26 cellular contexts compared by ENCODE assay signal in genomic region chr7:138525757-138526156, GRCh38.
"Had no signal": no experiment of that assay in that cellular context is flagged by ENCODE, and none has a peak within 500 bp of the region (broad histone marks: within the 10 kb centered on the region; RNA-seq: fewer than 3 reads in every experiment).

No MANE protein-coding gene starts in this region.

- DNase-seq: hypothalamus; immature natural killer cell; kidney; left colon; left lung; midbrain; mucosa of descending colon; naive thymus-derived CD4-positive, alpha-beta T cell; ovary; stimulated activated CD4-positive, alpha-beta T cell treated with anti-CD3 and anti-CD28 coated beads, Interleukin-12 subunit alpha, Interleukin-12 subunit beta, amount 100 ng/mL, for 4 hours; stimulated activated CD4-positive, alpha-beta T cell treated with anti-CD3 and anti-CD28 coated beads, Interleukin-15, amount 100 ng/mL, for 24 hours; stimulated activated CD4-positive, alpha-beta T cell treated with anti-CD3 and anti-CD28 coated beads, Interleukin-2, amount 100 ng/mL, for 24 hours; stimulated activated CD4-positive, alpha-beta T cell treated with anti-CD3 and anti-CD28 coated beads, Interleukin-4, amount 100 ng/mL, for 1 hour; stimulated activated naive B cell treated with anti-CD40 and anti-IgM and Interleukin-4, amounts not matched to agents 10 μg/mL and 1 μg/mL and 100 μg/mL, for 72 hours; stimulated activated naive CD8-positive, alpha-beta T cell treated with anti-CD3 and anti-CD28 coated beads, Interleukin-15, Interleukin-2, amounts not matched to agents 100 U/mL and 50 U/mL, for 24 hours; stomach; testis; thyroid gland; transverse colon; upper lobe of left lung had no signal

- H3K27ac Mint-ChIP-seq: immature natural killer cell; memory B cell; naive thymus-derived CD4-positive, alpha-beta T cell; natural killer cell treated with Interleukin-12 subunit alpha and Interleukin-12 subunit beta and Interleukin-15 and Interleukin-18, amount 100 ng/mL, for 72 hours; progenitor cell of endocrine pancreas; stimulated activated naive B cell treated with anti-CD40 and anti-IgM and Interleukin-4, amounts not matched to agents 10 μg/mL and 1 μg/mL and 100 μg/mL, for 72 hours had no signal

- H3K27ac ChIP-seq: left lung, ovary, right atrium auricular region, skin epidermis, stomach, thyroid gland, transverse colon, upper lobe of left lung, vagina had no signal

- H3K4me3 ChIP-seq: left lung, mucosa of descending colon, ovary, right atrium auricular region, skin epidermis, stomach, testis, thyroid gland, transverse colon, upper lobe of left lung, vagina had no signal

- H3K4me1 ChIP-seq: left lung, right atrium auricular region, stomach, thyroid gland, transverse colon, upper lobe of left lung, vagina had no signal

- H3K36me3 ChIP-seq: ovary, thyroid gland had no signal

- H3K27me3 Mint-ChIP-seq: memory B cell; naive thymus-derived CD4-positive, alpha-beta T cell; natural killer cell treated with Interleukin-12 subunit alpha and Interleukin-12 subunit beta and Interleukin-15 and Interleukin-18, amount 100 ng/mL, for 72 hours; progenitor cell of endocrine pancreas; stimulated activated naive B cell treated with anti-CD40 and anti-IgM and Interleukin-4, amounts not matched to agents 10 μg/mL and 1 μg/mL and 100 μg/mL, for 72 hours had no signal

- H3K27me3 ChIP-seq: left lung, ovary, right atrium auricular region, stomach, testis, thyroid gland, transverse colon, upper lobe of left lung, vagina had no signal

- H3K4me3 Mint-ChIP-seq: immature natural killer cell; memory B cell; natural killer cell treated with Interleukin-12 subunit alpha and Interleukin-12 subunit beta and Interleukin-15 and Interleukin-18, amount 100 ng/mL, for 72 hours; stimulated activated naive B cell treated with anti-CD40 and anti-IgM and Interleukin-4, amounts not matched to agents 10 μg/mL and 1 μg/mL and 100 μg/mL, for 72 hours had no signal

- H3K4me1 Mint-ChIP-seq: immature natural killer cell; memory B cell; naive thymus-derived CD4-positive, alpha-beta T cell; stimulated activated naive B cell treated with anti-CD40 and anti-IgM and Interleukin-4, amounts not matched to agents 10 μg/mL and 1 μg/mL and 100 μg/mL, for 72 hours had no signal

- H3K9me3 ChIP-seq: testis, thyroid gland had no signal
